6 cellular contexts compared by ENCODE assay signal in the genomic region with DNA sequence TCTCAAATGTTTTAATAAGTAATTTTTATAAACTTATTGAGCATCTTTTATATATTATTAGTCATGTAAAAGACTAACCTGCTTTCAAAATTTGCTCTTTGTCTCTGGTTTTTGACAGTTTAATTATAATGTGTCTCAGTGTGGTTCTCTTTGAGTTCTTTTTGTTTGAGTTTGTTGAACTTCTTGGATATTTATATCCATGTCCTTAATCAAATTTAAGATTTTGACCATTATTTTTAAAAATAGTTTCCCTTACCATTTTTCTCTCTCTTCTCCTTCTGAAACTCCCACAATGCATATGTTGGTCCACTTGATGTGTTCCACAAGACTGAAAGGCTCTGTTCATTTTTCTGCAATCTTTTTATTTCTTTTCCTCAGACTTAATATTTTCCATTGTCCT.
"Had no signal": no experiment of that assay in that cellular context is flagged by ENCODE, and none has a peak within 500 bp of the region (broad histone marks: within the 10 kb centered on the region; RNA-seq: fewer than 3 reads in every experiment).

No MANE protein-coding gene starts in this region.

- H3K4me3 ChIP-seq: K562 had no signal

- DNase-seq: IMR-90, KBM-7, KG1 had no signal

- H3K27ac ChIP-seq: HL-60, KMS-11 had no signal
